ENCODE assay signal across 1 cellular context in genomic region chr3:134144694-134145093, GRCh38.
TF ChIP-seq lines count a peak whose summit lies in the region.

No MANE protein-coding gene starts in this region.

TF ChIP-seq in endothelial cell of umbilical vein, 7 proteins besides CTCF, POLR2A, EP300 and RAD21:
- TF ChIP-seq MYC (IDR thresholded peaks at IDR 0.05; ENCODE audit: low read depth, low read length) (no peak), POLR2AphosphoS5 (IDR thresholded peaks at IDR 0.05; ENCODE audit: insufficient read depth, low read depth, low read length) (no peak), FOS (IDR thresholded peaks at IDR 0.05; ENCODE audit: borderline replicate concordance, insufficient read depth, low read length) (no peak), GATA2 (IDR thresholded peaks at IDR 0.05; ENCODE audit: insufficient read depth, insufficient read length, low read depth, low read length) (no peak), EZH2 (IDR thresholded peaks at IDR 0.05; ENCODE audit: borderline replicate concordance, low read depth, low read length, severe bottlenecking) (no peak), MAX (IDR thresholded peaks at IDR 0.05; ENCODE audit: insufficient read depth, insufficient read length) (no peak), JUN (IDR thresholded peaks at IDR 0.05; ENCODE audit: borderline replicate concordance, insufficient read depth, insufficient read length, low read depth) (no peak)
